13 cellular contexts compared by ENCODE assay signal in the genomic region with DNA sequence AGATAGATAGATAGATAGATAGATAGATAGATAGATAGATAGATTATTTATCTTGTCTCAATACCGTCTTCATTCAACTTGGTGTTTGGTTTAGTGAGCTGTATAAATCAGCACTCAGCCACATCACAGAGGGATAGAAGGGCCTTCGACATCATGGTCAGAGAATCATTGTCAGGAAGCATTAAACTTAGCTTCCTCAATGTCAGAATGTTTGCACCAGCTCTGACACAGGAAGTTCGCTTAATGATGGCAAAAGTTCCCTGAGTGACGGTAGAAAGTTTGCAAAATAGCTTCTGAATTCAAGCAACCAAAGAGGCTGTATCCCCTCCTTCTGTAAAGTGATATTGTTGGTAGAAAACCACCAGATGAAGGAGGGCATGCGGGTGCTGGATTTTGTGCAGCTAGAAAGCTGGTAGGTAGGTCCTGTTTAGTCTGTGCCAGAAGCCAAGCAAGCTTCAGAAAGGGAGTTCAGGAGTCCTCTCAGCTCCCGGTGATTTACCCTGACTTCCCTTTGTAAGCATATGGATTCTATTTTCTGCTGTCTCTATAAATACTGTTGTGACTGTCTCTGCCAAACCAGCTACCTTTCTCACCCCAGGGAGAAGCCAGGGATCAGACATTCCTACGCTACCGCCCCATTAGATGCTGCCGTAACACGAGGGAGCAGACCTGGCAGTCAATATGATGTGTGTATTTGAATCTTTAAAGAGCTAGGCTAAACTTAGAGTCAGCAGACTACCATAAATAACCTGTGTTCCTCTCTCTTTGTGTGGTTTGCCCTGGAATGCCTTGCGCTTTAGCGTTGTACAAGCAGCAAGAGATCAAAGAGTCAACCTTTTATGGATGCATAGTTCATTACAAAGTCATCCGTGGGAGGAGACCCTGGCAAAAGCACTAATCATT.
DNase-seq lines count a peak whose midpoint lies in the region; ATAC-seq and TF ChIP-seq lines count a peak whose summit lies in the region.
"Had no signal": no experiment of that assay in that cellular context is flagged by ENCODE, and none has a peak within 500 bp of the region (broad histone marks: within the 10 kb centered on the region; RNA-seq: fewer than 3 reads in every experiment).

No MANE protein-coding gene starts in this region.

- H3K9me3 ChIP-seq in Caco-2 (no peaks in the 10 kb centered on the region), neural progenitor cell (ENCODE audit: low read depth) (no peaks in the 10 kb centered on the region)

- BruUV-seq in Caco-2 (replicated peaks; lab: Mats Ljungman, UMichigan) = TSS peak; percentile 44

- H3K9me3 Mint-ChIP-seq in Caco-2 (ENCODE audit: unreplicated experiment) (no peaks in the 10 kb centered on the region), neural progenitor cell (no peaks in the 10 kb centered on the region)
- H3K9me3 Mint-ChIP-seq in activated CD8-positive, alpha-beta memory T cell treated with anti-CD3 and anti-CD28 coated beads, Interleukin-2, amount 10 ng/mL, durations not matched to agents 7 days and 5 days (ENCODE audit: low read depth) = no peaks in the 10 kb centered on the region
- H3K9me3 Mint-ChIP-seq: activated naive CD8-positive, alpha-beta T cell treated with anti-CD3 and anti-CD28 coated beads for 36 hours had no signal

- H3K4me1 ChIP-seq in Caco-2 (peaks cover 25% of the 10 kb centered on the region), neural progenitor cell (peaks cover 29% of the 10 kb centered on the region)

- intact Hi-C loops in Caco-2 (cut with micrococcal nuclease; ENCODE audit: unreplicated experiment) = loop anchor here (1.0 to 5.0 kb wide), 2 partner anchors 14 to 199 kb away; a partner anchor contains a TSS
- intact Hi-C loops in posterior cingulate gyrus (cut with DNase I) = no loop called here

- peak overlapping the region; percentile 11 for H2AFZ ChIP-seq in neural progenitor cell (replicated peaks)

- POLR2A ChIA-PET in Caco-2 (lab: Charles Lee) = interaction anchor here (0.7 to 1.2 kb wide), 2 partner anchors 16 to 191 kb away, joined by 3 to 4 read pairs; no protein-coding TSS in a partner anchor

- DNase-seq in Caco-2 = peak; percentile 77
- DNase-seq in RPMI7951 (ENCODE audit: low read depth) = peak; percentile 80
- peak; percentile 59 for DNase-seq in epithelial cell of proximal tubule (ENCODE audit: low read depth)
- peak; percentile 38 for DNase-seq in neural progenitor cell (ENCODE audit: low spot score)
- DNase-seq in hypothalamus (lab: John Stamatoyannopoulos, UW) = no peak
- no peak for DNase-seq in activated CD8-positive, alpha-beta memory T cell treated with anti-CD3 and anti-CD28 coated beads, Interleukin-2, amount 10 ng/mL, durations not matched to agents 7 days and 5 days
- no peak for DNase-seq in posterior cingulate gyrus
- DNase-seq in HCEC 1CT = no peak
- DNase-seq: activated naive CD8-positive, alpha-beta T cell treated with anti-CD3 and anti-CD28 coated beads for 36 hours; erythroblast; NCI-H2081; RPMI8226 had no signal

- no peak for ATAC-seq in activated CD8-positive, alpha-beta memory T cell treated with anti-CD3 and anti-CD28 coated beads, Interleukin-2, amount 10 ng/mL, durations not matched to agents 7 days and 5 days

- H3K9ac ChIP-seq in neural progenitor cell = no peak overlapping the region

- no peaks in the 10 kb centered on the region for H3K36me3 ChIP-seq in Caco-2 (ENCODE audit: control insufficient read depth, insufficient read depth, low read length)
- no peaks in the 10 kb centered on the region for H3K36me3 ChIP-seq in neural progenitor cell

- H3K79me2 ChIP-seq in neural progenitor cell (ENCODE audit: low read depth) = no peaks in the 10 kb centered on the region

- peaks cover 22% of the 10 kb centered on the region for H3K4me1 Mint-ChIP-seq in Caco-2 (ENCODE audit: low read depth, unreplicated experiment)
- H3K4me1 Mint-ChIP-seq in neural progenitor cell = peaks cover 54% of the 10 kb centered on the region
- H3K4me1 Mint-ChIP-seq in activated CD8-positive, alpha-beta memory T cell treated with anti-CD3 and anti-CD28 coated beads, Interleukin-2, amount 10 ng/mL, durations not matched to agents 7 days and 5 days = no peaks in the 10 kb centered on the region
- H3K4me1 Mint-ChIP-seq: activated naive CD8-positive, alpha-beta T cell treated with anti-CD3 and anti-CD28 coated beads for 36 hours; CD14-positive monocyte had no signal

- CTCF ChIA-PET in Caco-2 (lab: Charles Lee) = interaction anchor here (0.5 to 2.2 kb wide), 5 partner anchors 12 to 482 kb away, joined by 3 to 18 read pairs (median 4); no protein-coding TSS in a partner anchor
- CTCF ChIA-PET in activated CD8-positive, alpha-beta memory T cell treated with anti-CD3 and anti-CD28 coated beads, Interleukin-2, amount 10 ng/mL, durations not matched to agents 7 days and 5 days (lab: Charles Lee) = no interaction called here

- H3K36me3 Mint-ChIP-seq in Caco-2 (ENCODE audit: insufficient read depth, unreplicated experiment) = no peaks in the 10 kb centered on the region
- no peaks in the 10 kb centered on the region for H3K36me3 Mint-ChIP-seq in neural progenitor cell
- no peaks in the 10 kb centered on the region for H3K36me3 Mint-ChIP-seq in activated CD8-positive, alpha-beta memory T cell treated with anti-CD3 and anti-CD28 coated beads, Interleukin-2, amount 10 ng/mL, durations not matched to agents 7 days and 5 days
- H3K36me3 Mint-ChIP-seq: activated naive CD8-positive, alpha-beta T cell treated with anti-CD3 and anti-CD28 coated beads for 36 hours; CD14-positive monocyte had no signal

- H3K27me3 Mint-ChIP-seq in Caco-2 (ENCODE audit: insufficient read depth, unreplicated experiment) (no peaks in the 10 kb centered on the region), neural progenitor cell (ENCODE audit: insufficient read depth, low read depth) (no peaks in the 10 kb centered on the region)
- H3K27me3 Mint-ChIP-seq in activated CD8-positive, alpha-beta memory T cell treated with anti-CD3 and anti-CD28 coated beads, Interleukin-2, amount 10 ng/mL, durations not matched to agents 7 days and 5 days = no peaks in the 10 kb centered on the region

- peaks cover 6% of the 10 kb centered on the region for H3F3A ChIP-seq in neural progenitor cell (ENCODE audit: low read depth)

- H3K4me3 ChIP-seq in Caco-2 (ENCODE audit: low read depth, low read length) = no peak overlapping the region
- no peak overlapping the region for H3K4me3 ChIP-seq in epithelial cell of proximal tubule (ENCODE audit: low read depth, low read length)
- H3K4me3 ChIP-seq in neural progenitor cell = no peak overlapping the region

- peak overlapping the region; percentile 31 for H3K4me2 ChIP-seq in neural progenitor cell

- TF ChIP-seq CTCF in Caco-2 (IDR thresholded peaks at IDR 0.05; ENCODE audit: insufficient read depth in 1 of 2, low read depth in 1 of 2, low read length in 1 of 2, severe bottlenecking in 1 of 2, unreplicated experiment in 1 of 2) (no peak), epithelial cell of proximal tubule (conservative IDR thresholded peaks at IDR 0.05; ENCODE audit: low read depth, low read length) (no peak), neural progenitor cell (IDR thresholded peaks at IDR 0.05) (no peak)

- H3K27ac Mint-ChIP-seq in Caco-2 (ENCODE audit: unreplicated experiment) (peak overlapping the region; percentile 82), neural progenitor cell (peak overlapping the region; percentile 94)
- no peak overlapping the region for H3K27ac Mint-ChIP-seq in activated CD8-positive, alpha-beta memory T cell treated with anti-CD3 and anti-CD28 coated beads, Interleukin-2, amount 10 ng/mL, durations not matched to agents 7 days and 5 days
- H3K27ac Mint-ChIP-seq: activated naive CD8-positive, alpha-beta T cell treated with anti-CD3 and anti-CD28 coated beads for 36 hours; CD14-positive monocyte had no signal

- no peaks in the 10 kb centered on the region for H4K20me1 ChIP-seq in neural progenitor cell (ENCODE audit: low read depth)

- H3K27me3 ChIP-seq in Caco-2 (replicated peaks; ENCODE audit: control insufficient read depth, insufficient read depth, low read length) = no peaks in the 10 kb centered on the region
- no peaks in the 10 kb centered on the region for H3K27me3 ChIP-seq in neural progenitor cell

- H3K4me3 Mint-ChIP-seq in Caco-2 (ENCODE audit: unreplicated experiment) = peak overlapping the region; percentile 64
- H3K4me3 Mint-ChIP-seq in neural progenitor cell = peak overlapping the region; percentile 30
- H3K4me3 Mint-ChIP-seq in activated CD8-positive, alpha-beta memory T cell treated with anti-CD3 and anti-CD28 coated beads, Interleukin-2, amount 10 ng/mL, durations not matched to agents 7 days and 5 days = no peak overlapping the region
- H3K4me3 Mint-ChIP-seq: activated naive CD8-positive, alpha-beta T cell treated with anti-CD3 and anti-CD28 coated beads for 36 hours; CD14-positive monocyte had no signal

- no peak overlapping the region for H3K27ac ChIP-seq in neural progenitor cell

Comparison
In these comparisons a context has a peak if more than half of its experiments do, and no peak if none do; other contexts are left out.
1. DNase-seq: peak in Caco-2 (2 of 2), RPMI7951 (single experiment), epithelial cell of proximal tubule (single experiment) and neural progenitor cell (single experiment); none in hypothalamus (0 of 51), activated CD8-positive, alpha-beta memory T cell treated with anti-CD3 and anti-CD28 coated beads, Interleukin-2, amount 10 ng/mL, durations not matched to agents 7 days and 5 days (single experiment), posterior cingulate gyrus (0 of 10) and HCEC 1CT (single experiment).